In the genomic region with DNA sequence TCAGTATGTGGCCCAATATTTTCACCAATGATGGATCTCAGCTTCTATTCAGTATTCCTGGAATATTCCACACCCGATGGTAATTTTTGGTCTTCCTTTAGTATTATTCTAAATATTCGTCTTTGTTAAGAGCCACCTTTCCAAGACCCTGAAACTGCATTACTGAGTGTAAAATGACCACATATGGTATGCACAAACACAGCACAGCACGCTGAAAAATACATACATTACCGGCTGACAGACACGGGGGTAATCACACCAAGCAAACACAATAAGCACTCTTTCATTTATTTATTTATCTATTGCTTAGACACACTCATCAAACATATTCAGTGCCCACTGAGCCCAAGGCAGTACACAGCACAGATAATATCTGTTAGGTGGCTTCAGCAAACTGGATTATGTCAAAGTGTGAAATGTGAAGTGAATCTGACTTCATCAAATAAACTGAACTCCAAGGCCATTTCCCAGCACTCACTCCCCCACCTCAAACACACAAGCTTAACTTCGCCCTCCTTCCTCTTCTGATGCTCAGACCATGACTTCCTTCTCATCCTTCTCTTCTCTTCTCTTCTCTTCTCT, we compare ENCODE assay signal across 1 cellular context.
TF ChIP-seq lines count a peak whose summit lies in the region.

No MANE protein-coding gene starts in this region.

TF ChIP-seq in HEK293, 187 proteins besides CTCF, POLR2A, EP300 and RAD21:
- TF ChIP-seq, protein P1, sequence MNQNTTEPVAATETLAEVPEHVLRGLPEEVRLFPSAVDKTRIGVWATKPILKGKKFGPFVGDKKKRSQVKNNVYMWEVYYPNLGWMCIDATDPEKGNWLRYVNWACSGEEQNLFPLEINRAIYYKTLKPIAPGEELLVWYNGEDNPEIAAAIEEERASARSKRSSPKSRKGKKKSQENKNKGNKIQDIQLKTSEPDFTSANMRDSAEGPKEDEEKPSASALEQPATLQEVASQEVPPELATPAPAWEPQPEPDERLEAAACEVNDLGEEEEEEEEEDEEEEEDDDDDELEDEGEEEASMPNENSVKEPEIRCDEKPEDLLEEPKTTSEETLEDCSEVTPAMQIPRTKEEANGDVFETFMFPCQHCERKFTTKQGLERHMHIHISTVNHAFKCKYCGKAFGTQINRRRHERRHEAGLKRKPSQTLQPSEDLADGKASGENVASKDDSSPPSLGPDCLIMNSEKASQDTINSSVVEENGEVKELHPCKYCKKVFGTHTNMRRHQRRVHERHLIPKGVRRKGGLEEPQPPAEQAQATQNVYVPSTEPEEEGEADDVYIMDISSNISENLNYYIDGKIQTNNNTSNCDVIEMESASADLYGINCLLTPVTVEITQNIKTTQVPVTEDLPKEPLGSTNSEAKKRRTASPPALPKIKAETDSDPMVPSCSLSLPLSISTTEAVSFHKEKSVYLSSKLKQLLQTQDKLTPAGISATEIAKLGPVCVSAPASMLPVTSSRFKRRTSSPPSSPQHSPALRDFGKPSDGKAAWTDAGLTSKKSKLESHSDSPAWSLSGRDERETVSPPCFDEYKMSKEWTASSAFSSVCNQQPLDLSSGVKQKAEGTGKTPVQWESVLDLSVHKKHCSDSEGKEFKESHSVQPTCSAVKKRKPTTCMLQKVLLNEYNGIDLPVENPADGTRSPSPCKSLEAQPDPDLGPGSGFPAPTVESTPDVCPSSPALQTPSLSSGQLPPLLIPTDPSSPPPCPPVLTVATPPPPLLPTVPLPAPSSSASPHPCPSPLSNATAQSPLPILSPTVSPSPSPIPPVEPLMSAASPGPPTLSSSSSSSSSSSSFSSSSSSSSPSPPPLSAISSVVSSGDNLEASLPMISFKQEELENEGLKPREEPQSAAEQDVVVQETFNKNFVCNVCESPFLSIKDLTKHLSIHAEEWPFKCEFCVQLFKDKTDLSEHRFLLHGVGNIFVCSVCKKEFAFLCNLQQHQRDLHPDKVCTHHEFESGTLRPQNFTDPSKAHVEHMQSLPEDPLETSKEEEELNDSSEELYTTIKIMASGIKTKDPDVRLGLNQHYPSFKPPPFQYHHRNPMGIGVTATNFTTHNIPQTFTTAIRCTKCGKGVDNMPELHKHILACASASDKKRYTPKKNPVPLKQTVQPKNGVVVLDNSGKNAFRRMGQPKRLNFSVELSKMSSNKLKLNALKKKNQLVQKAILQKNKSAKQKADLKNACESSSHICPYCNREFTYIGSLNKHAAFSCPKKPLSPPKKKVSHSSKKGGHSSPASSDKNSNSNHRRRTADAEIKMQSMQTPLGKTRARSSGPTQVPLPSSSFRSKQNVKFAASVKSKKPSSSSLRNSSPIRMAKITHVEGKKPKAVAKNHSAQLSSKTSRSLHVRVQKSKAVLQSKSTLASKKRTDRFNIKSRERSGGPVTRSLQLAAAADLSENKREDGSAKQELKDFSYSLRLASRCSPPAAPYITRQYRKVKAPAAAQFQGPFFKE (tag by site-specific recombination; IDR thresholded peaks at IDR 0.05; ENCODE audit: borderline replicate concordance): no peak
- TF ChIP-seq ZNF473 (tag by site-specific recombination; IDR thresholded peaks at IDR 0.05): no peak
- no peak for TF ChIP-seq GLIS1 (tag by site-specific recombination; IDR thresholded peaks at IDR 0.05)
- no peak for TF ChIP-seq EGR2 (tag by site-specific recombination; IDR thresholded peaks at IDR 0.05; ENCODE audit: low read depth)
- no peak for TF ChIP-seq SCRT1 (tag by site-specific recombination; IDR thresholded peaks at IDR 0.05; ENCODE audit: borderline replicate concordance)
- TF ChIP-seq, protein P2, sequence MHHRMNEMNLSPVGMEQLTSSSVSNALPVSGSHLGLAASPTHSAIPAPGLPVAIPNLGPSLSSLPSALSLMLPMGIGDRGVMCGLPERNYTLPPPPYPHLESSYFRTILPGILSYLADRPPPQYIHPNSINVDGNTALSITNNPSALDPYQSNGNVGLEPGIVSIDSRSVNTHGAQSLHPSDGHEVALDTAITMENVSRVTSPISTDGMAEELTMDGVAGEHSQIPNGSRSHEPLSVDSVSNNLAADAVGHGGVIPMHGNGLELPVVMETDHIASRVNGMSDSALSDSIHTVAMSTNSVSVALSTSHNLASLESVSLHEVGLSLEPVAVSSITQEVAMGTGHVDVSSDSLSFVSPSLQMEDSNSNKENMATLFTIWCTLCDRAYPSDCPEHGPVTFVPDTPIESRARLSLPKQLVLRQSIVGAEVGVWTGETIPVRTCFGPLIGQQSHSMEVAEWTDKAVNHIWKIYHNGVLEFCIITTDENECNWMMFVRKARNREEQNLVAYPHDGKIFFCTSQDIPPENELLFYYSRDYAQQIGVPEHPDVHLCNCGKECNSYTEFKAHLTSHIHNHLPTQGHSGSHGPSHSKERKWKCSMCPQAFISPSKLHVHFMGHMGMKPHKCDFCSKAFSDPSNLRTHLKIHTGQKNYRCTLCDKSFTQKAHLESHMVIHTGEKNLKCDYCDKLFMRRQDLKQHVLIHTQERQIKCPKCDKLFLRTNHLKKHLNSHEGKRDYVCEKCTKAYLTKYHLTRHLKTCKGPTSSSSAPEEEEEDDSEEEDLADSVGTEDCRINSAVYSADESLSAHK (tag by site-specific recombination; IDR thresholded peaks at IDR 0.05): no peak
- no peak for TF ChIP-seq ZNF600 (tag by site-specific recombination; IDR thresholded peaks at IDR 0.05)
- TF ChIP-seq ZNF701 (tag by site-specific recombination; IDR thresholded peaks at IDR 0.05): no peak
- no peak for TF ChIP-seq KLF10 (tag by site-specific recombination; IDR thresholded peaks at IDR 0.05)
- TF ChIP-seq HOXA7 (CRISPR knock-in tag; IDR thresholded peaks at IDR 0.05; ENCODE audit: borderline replicate concordance): no peak
- TF ChIP-seq, protein P3, sequence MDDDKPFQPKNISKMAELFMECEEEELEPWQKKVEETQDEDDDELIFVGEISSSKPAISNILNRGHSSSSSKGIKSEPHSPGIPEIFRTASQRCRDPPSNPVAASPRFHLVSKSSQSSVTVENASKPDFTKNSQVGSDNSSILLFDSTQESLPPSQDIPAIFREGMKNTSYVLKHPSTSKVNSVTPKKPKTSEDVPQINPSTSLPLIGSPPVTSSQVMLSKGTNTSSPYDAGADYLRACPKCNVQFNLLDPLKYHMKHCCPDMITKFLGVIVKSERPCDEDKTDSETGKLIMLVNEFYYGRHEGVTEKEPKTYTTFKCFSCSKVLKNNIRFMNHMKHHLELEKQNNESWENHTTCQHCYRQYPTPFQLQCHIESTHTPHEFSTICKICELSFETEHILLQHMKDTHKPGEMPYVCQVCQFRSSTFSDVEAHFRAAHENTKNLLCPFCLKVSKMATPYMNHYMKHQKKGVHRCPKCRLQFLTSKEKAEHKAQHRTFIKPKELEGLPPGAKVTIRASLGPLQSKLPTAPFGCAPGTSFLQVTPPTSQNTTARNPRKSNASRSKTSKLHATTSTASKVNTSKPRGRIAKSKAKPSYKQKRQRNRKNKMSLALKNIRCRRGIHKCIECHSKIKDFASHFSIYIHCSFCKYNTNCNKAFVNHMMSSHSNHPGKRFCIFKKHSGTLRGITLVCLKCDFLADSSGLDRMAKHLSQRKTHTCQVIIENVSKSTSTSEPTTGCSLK (tag by site-specific recombination; IDR thresholded peaks at IDR 0.05): no peak
- TF ChIP-seq ZNF140 (tag by site-specific recombination; IDR thresholded peaks at IDR 0.05): no peak
- no peak for TF ChIP-seq ZBTB1 (tag by site-specific recombination; IDR thresholded peaks at IDR 0.05)
- TF ChIP-seq ZNF16 (tag by site-specific recombination; IDR thresholded peaks at IDR 0.05; ENCODE audit: low read depth): no peak
- TF ChIP-seq ZNF792 (tag by site-specific recombination; IDR thresholded peaks at IDR 0.05): no peak
- no peak for TF ChIP-seq ZFP3 (tag by site-specific recombination; IDR thresholded peaks at IDR 0.05; ENCODE audit: low read depth)
- TF ChIP-seq ZNF292 (tag by site-specific recombination; IDR thresholded peaks at IDR 0.05; ENCODE audit: borderline replicate concordance, low read depth): no peak
- TF ChIP-seq, protein P4, sequence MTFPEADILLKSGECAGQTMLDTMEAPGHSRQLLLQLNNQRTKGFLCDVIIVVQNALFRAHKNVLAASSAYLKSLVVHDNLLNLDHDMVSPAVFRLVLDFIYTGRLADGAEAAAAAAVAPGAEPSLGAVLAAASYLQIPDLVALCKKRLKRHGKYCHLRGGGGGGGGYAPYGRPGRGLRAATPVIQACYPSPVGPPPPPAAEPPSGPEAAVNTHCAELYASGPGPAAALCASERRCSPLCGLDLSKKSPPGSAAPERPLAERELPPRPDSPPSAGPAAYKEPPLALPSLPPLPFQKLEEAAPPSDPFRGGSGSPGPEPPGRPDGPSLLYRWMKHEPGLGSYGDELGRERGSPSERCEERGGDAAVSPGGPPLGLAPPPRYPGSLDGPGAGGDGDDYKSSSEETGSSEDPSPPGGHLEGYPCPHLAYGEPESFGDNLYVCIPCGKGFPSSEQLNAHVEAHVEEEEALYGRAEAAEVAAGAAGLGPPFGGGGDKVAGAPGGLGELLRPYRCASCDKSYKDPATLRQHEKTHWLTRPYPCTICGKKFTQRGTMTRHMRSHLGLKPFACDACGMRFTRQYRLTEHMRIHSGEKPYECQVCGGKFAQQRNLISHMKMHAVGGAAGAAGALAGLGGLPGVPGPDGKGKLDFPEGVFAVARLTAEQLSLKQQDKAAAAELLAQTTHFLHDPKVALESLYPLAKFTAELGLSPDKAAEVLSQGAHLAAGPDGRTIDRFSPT (tag by site-specific recombination; IDR thresholded peaks at IDR 0.05): no peak
